ENCODE assay signal across 9 cellular contexts in genomic region chr3:178901204-178901603, GRCh38.
DNase-seq lines count a peak whose midpoint lies in the region; ATAC-seq and TF ChIP-seq lines count a peak whose summit lies in the region.
"Had no signal": no experiment of that assay in that cellular context is flagged by ENCODE, and none has a peak within 500 bp of the region (broad histone marks: within the 10 kb centered on the region; RNA-seq: fewer than 3 reads in every experiment).

No MANE protein-coding gene starts in this region.

- H3K4me3 ChIP-seq in lower lobe of right lung (no peak overlapping the region), SJCRH30 (no peak overlapping the region)
- H3K4me3 ChIP-seq: SK-N-MC had no signal

- H3K27ac ChIP-seq in lower lobe of right lung (no peak overlapping the region), SJCRH30 (no peak overlapping the region)
- H3K27ac ChIP-seq: SK-N-MC had no signal

- H3K36me3 ChIP-seq in lower lobe of right lung = no peaks in the 10 kb centered on the region
- H3K36me3 ChIP-seq in SJCRH30 = no peaks in the 10 kb centered on the region

- H3K27me3 ChIP-seq in lower lobe of right lung (ENCODE audit: low read depth) = no peaks in the 10 kb centered on the region
- H3K27me3 ChIP-seq in SJCRH30 = no peaks in the 10 kb centered on the region

- TF ChIP-seq CTCF in lower lobe of right lung (IDR thresholded peaks at IDR 0.05) = no peak

- H3K9me3 ChIP-seq in lower lobe of right lung (no peaks in the 10 kb centered on the region), SJCRH30 (replicated peaks) (no peaks in the 10 kb centered on the region)

- DNase-seq in DMS153 treated with DMSO at 0.1 percent for 48 hours (lab: John Stamatoyannopoulos, UW; ENCODE audit: unreplicated experiment) (peak; percentile 51), NCI-H146 treated with DMSO at 0.1 percent for 48 hours (lab: John Stamatoyannopoulos, UW; ENCODE audit: unreplicated experiment) (peak; percentile 71), NCI-H345 treated with DMSO at 0.1 percent for 48 hours (lab: John Stamatoyannopoulos, UW; ENCODE audit: unreplicated experiment) (peak; percentile 22), lower lobe of right lung (no peak), dermis blood vessel endothelial cell (no peak), T1000 (lab: John Stamatoyannopoulos, UW) (no peak), SJCRH30 (no peak)
- DNase-seq: T-helper 9 cell had no signal

- ATAC-seq in lower lobe of right lung = peak; percentile 42 to 64

- intact Hi-C loops in lower lobe of right lung (cut with DNase I) = no loop called here

- H3K4me1 ChIP-seq in lower lobe of right lung (no peaks in the 10 kb centered on the region), SJCRH30 (no peaks in the 10 kb centered on the region)

Comparison
In these comparisons a context has a peak if more than half of its experiments do, and no peak if none do; other contexts are left out.
1. DNase-seq: peak in DMS153 treated with DMSO at 0.1 percent for 48 hours (single experiment), NCI-H146 treated with DMSO at 0.1 percent for 48 hours (single experiment) and NCI-H345 treated with DMSO at 0.1 percent for 48 hours (single experiment); none in lower lobe of right lung (single experiment), dermis blood vessel endothelial cell (single experiment), T1000 (single experiment) and SJCRH30 (0 of 2).